Comparison of ENCODE assay signal across 9 cellular contexts in the genomic region with DNA sequence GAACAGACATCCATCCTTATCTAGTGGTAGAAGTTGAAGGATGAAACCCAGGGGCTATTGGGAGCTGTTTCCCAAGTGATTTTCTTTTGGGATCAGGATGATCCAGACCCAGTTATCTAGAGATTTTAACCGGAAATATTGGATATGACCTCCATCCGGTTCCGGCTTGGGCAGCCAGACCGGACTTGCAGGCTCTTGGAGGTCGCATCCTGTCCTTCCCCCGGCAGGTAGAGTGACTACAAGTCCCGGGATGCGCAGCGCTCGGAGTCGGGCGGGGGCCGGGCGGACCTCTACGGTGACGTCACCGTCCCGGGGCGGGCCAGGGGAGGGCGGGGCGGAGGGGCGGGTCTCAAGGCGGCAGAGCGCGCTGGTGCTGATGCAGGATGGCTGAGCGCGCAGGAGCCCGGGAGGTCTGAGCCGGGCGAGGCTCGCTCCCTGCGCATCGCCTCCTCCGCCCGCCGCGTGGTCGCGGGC. TPM values are rescaled to one million over a fixed set of nuclear protein-coding genes. Genes with fewer than 3 reads are reported as not detected.
DNase-seq lines count a peak whose midpoint lies in the region; ATAC-seq and TF ChIP-seq lines count a peak whose summit lies in the region.
"Had no signal": no experiment of that assay in that cellular context is flagged by ENCODE, and none has a peak within 500 bp of the region (broad histone marks: within the 10 kb centered on the region; RNA-seq: fewer than 3 reads in every experiment).

A gene (plus strand): TSS at position 360 of the 474 bp plus-strand sequence. CDS start 391 bp downstream, outside the sequence.

- DNase-seq in SIG-M5 treated with dmso at 0.1 percent for 504 hours (lab: John Stamatoyannopoulos, UW; ENCODE audit: unreplicated experiment) (peak; percentile 50), SIG-M5 (lab: John Stamatoyannopoulos, UW) (no peak), NCI-H2196 treated with DMSO at 0.1 percent for 48 hours (lab: John Stamatoyannopoulos, UW; ENCODE audit: unreplicated experiment) (peak; percentile 92), coronary artery (ENCODE audit: low spot score) (no peak), left lobe of liver (ENCODE audit: low spot score) (peak; percentile 55)
- peak; percentile 87 for DNase-seq in activated CD4-positive, alpha-beta T cell treated with anti-CD3 and anti-CD28 coated beads, Interleukin-2, amount 50 U/mL, for 1 hour
- peak; percentile 89 for DNase-seq in stimulated activated CD4-positive, alpha-beta T cell treated with anti-CD3 and anti-CD28 coated beads, Interleukin-4, amount 100 ng/mL, for 1 hour
- DNase-seq: DND-41 had no signal

- ATAC-seq in HG03095 (IDR thresholded peaks at IDR 0.05; ENCODE audit: unreplicated experiment) (peak; percentile 96), left lobe of liver (peak; percentile 83)

- H3K4me3 ChIP-seq in coronary artery = peak within 1 kb of the TSS; percentile 79

- no peak within 1 kb of the TSS for H3K27ac ChIP-seq in coronary artery

- no peak for TF ChIP-seq CTCF in coronary artery (IDR thresholded peaks at IDR 0.05)

RNA-seq across cellular contexts. Expression of the gene that starts here (rescaled TPM):
- total RNA-seq in left lobe of liver = 0.33 TPM

Comparison
In these comparisons a context has a peak if more than half of its experiments do, and no peak if none do; other contexts are left out.
1. DNase-seq: peak in SIG-M5 treated with dmso at 0.1 percent for 504 hours (single experiment), NCI-H2196 treated with DMSO at 0.1 percent for 48 hours (single experiment), activated CD4-positive, alpha-beta T cell treated with anti-CD3 and anti-CD28 coated beads, Interleukin-2, amount 50 U/mL, for 1 hour (single experiment) and stimulated activated CD4-positive, alpha-beta T cell treated with anti-CD3 and anti-CD28 coated beads, Interleukin-4, amount 100 ng/mL, for 1 hour (single experiment); none in SIG-M5 (single experiment) and coronary artery (single experiment).
2. Peak in DNase-seq and ATAC-seq in left lobe of liver; RNA of the gene not detected or under 1 TPM.